In the genomic region with DNA sequence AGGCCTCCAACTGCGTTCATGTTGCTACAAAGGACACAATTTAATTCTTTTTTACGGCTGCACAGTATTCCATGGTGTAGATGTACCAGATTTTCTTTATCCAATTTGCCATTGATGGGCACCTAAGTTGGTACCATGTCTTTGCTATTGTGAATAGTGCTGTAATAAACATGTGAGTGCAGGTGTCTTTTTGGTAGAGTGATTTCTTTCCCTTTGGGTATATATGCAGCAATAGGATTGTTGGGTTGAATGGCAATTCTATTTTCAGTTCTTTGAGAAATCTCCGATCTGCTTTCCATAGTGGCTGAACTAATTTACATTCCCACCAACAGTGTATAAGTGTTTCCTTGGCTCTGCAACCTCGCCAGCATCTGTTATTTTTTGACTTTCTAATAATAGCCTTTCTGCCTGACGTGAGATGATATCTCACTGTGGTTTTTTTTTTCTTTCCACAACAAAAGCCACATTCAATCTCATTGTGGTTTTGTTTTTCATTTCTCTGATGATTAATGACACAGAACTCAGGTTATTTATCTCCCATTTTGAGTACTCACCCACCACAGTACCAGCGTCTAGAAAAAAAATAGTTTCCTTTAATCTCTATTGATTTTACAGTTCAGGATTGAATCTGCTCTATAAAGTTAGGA, we compare ENCODE assay signal across 8 cellular contexts. TPM values are rescaled to one million over a fixed set of nuclear protein-coding genes. Genes with fewer than 3 reads are reported as not detected.
DNase-seq lines count a peak whose midpoint lies in the region; ATAC-seq and TF ChIP-seq lines count a peak whose summit lies in the region.

No MANE protein-coding gene starts in this region.

- TF ChIP-seq CTCF in fibroblast of the aortic adventitia (IDR thresholded peaks at IDR 0.05; ENCODE audit: insufficient read depth, low read length) = no peak
- TF ChIP-seq CTCF in GM10248 (IDR thresholded peaks at IDR 0.05; ENCODE audit: control extremely low read depth, extremely low read depth, low read depth, missing control alignments) = no peak
- no peak for TF ChIP-seq CTCF in glutamatergic neuron (IDR thresholded peaks at IDR 0.05; ENCODE audit: partially characterized antibody, unreplicated experiment)
- TF ChIP-seq CTCF in BE2C (IDR thresholded peaks at IDR 0.05; ENCODE audit: low read depth, low read length) = no peak

- POLR2A ChIA-PET in GM10248 (lab: Yijun Ruan, JAX) = no interaction called here

- H3K4me3 ChIP-seq in fibroblast of the aortic adventitia (ENCODE audit: low read depth, low read length) = no peak overlapping the region
- H3K4me3 ChIP-seq in BE2C (ENCODE audit: low read depth, low read length) = no peak overlapping the region

- CTCF ChIA-PET in GM10248 (lab: Yijun Ruan, JAX) = interaction anchor here (1.9 kb wide), 1 partner anchor 23 kb away, joined by 8 read pairs; the partner anchor contains the start of gene ARRDC3

- H3K4me1 Mint-ChIP-seq in glutamatergic neuron (ENCODE audit: low read depth, unreplicated experiment) = peaks cover 5% of the 10 kb centered on the region

- no peaks in the 10 kb centered on the region for H3K27me3 ChIP-seq in BE2C

- H3K9me3 ChIP-seq in BE2C = no peaks in the 10 kb centered on the region

- H3K36me3 ChIP-seq in BE2C = no peaks in the 10 kb centered on the region

- H3K27me3 Mint-ChIP-seq in glutamatergic neuron (ENCODE audit: unreplicated experiment) = no peaks in the 10 kb centered on the region

- no peaks in the 10 kb centered on the region for H3K36me3 Mint-ChIP-seq in glutamatergic neuron (ENCODE audit: unreplicated experiment)

- no peak overlapping the region for H3K4me3 Mint-ChIP-seq in glutamatergic neuron (ENCODE audit: unreplicated experiment)

- H3K27ac Mint-ChIP-seq in glutamatergic neuron (ENCODE audit: unreplicated experiment) = no peak overlapping the region

- DNase-seq in fibroblast of the aortic adventitia (ENCODE audit: low read depth) (peak; percentile 42), GM10248 (ENCODE audit: extremely low spot score) (no peak), glutamatergic neuron (no peak), BE2C (no peak), hippocampal formation (lab: John Stamatoyannopoulos, UW) (no peak)

- ATAC-seq in GM18511 (IDR thresholded peaks at IDR 0.05; ENCODE audit: unreplicated experiment) = peak; percentile 91
- peak; percentile 76 for ATAC-seq in GM21515 (IDR thresholded peaks at IDR 0.05; ENCODE audit: unreplicated experiment)
- peak; percentile 84 for ATAC-seq in HG03457 (IDR thresholded peaks at IDR 0.05; ENCODE audit: unreplicated experiment)

- H3K9me3 Mint-ChIP-seq in glutamatergic neuron (ENCODE audit: unreplicated experiment) = no peaks in the 10 kb centered on the region

- no peaks in the 10 kb centered on the region; the same call in 1 of the 2 replicates for H3K4me1 ChIP-seq in BE2C

RNA-seq across cellular contexts. Expression of gene ARRDC3, which starts 21.9 kb away (rescaled TPM):
- total RNA-seq in fibroblast of the aortic adventitia (ENCODE audit: low replicate concordance) = 35.2 and 120 TPM in 2 replicates
- 109 TPM for total RNA-seq in glutamatergic neuron (ENCODE audit: unreplicated experiment)
- polyA plus RNA-seq in BE2C (2012; ENCODE audit: insufficient read depth, insufficient read length, low read depth) = 14.2 TPM
